22 cellular contexts compared by ENCODE assay signal in the genomic region with DNA sequence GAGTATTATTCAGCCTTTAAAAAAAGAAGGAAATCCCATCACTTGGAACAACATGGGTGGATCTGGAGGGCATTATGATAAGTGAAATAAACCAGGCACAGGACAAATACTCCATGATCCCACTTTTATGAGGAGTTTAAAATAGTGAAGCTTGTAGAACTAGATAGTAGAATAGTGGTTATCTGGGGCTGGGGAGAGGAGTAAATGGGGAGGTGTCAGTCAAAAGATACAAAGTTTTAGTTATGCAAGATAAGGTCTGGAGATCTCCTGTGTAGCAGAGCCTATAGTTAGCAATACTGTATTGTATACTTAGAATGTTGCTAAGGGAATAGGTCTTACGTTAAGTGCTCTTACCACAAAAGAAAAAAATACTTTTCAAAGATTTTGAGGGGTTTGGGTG.
DNase-seq lines count a peak whose midpoint lies in the region; ATAC-seq and TF ChIP-seq lines count a peak whose summit lies in the region.
"Had no signal": no experiment of that assay in that cellular context is flagged by ENCODE, and none has a peak within 500 bp of the region (broad histone marks: within the 10 kb centered on the region; RNA-seq: fewer than 3 reads in every experiment).

No MANE protein-coding gene starts in this region.

- H2BK20ac ChIP-seq in H9 (ENCODE audit: low read depth, low read length, poor library complexity, severe bottlenecking) = no peak overlapping the region

- no peaks in the 10 kb centered on the region for H3K27me3 Mint-ChIP-seq in H9 (ENCODE audit: low read depth)
- no peaks in the 10 kb centered on the region for H3K27me3 Mint-ChIP-seq in T-helper 17 cell
- H3K27me3 Mint-ChIP-seq in endothelial cell (ENCODE audit: unreplicated experiment) = peaks cover 2% of the 10 kb centered on the region
- H3K27me3 Mint-ChIP-seq in neural progenitor cell (ENCODE audit: insufficient read depth, low read depth) = no peaks in the 10 kb centered on the region
- H3K27me3 Mint-ChIP-seq: activated CD4-positive, alpha-beta T cell treated with anti-CD3 and anti-CD28 coated beads, Interleukin-2, amount 10 ng/mL, durations not matched to agents 24 days and 14 days; CD4-positive, CD25-positive, alpha-beta regulatory T cell; stimulated activated naive CD8-positive, alpha-beta T cell treated with anti-CD3 and anti-CD28 coated beads, Interleukin-15, Interleukin-2, amounts not matched to agents 100 ng/mL and 50 ng/mL, for 24 hours had no signal

- H4K8ac ChIP-seq in H9 (replicated peaks; ENCODE audit: insufficient read length, low read depth, low read length) = no peak overlapping the region

- H3K23me2 ChIP-seq in H9 (ENCODE audit: insufficient read length, low read depth, low read length, poor library complexity, severe bottlenecking) = no peaks in the 10 kb centered on the region

- no peak overlapping the region for H3K4ac ChIP-seq in H9 (ENCODE audit: low read depth, low read length)

- no peaks in the 10 kb centered on the region for H3K79me1 ChIP-seq in H9 (ENCODE audit: insufficient read depth, low read depth, low read length, poor library complexity, severe bottlenecking)

- H4K5ac ChIP-seq in H9 (ENCODE audit: insufficient read length, low read depth, low read length) = no peak overlapping the region

- H3K27me3 ChIP-seq in H9 (ENCODE audit: insufficient read depth, low read length) = no peaks in the 10 kb centered on the region
- H3K27me3 ChIP-seq in neural progenitor cell = no peaks in the 10 kb centered on the region

- H4K20me1 ChIP-seq in H9 (ENCODE audit: control insufficient read depth, insufficient read depth, insufficient read length) (no peaks in the 10 kb centered on the region), neural progenitor cell (ENCODE audit: low read depth) (peaks cover 4% of the 10 kb centered on the region)

- H3K79me2 ChIP-seq in H9 (ENCODE audit: insufficient read depth, low read length) = no peaks in the 10 kb centered on the region
- no peaks in the 10 kb centered on the region for H3K79me2 ChIP-seq in neural progenitor cell (ENCODE audit: low read depth)

- no peak overlapping the region for H3K14ac ChIP-seq in H9 (ENCODE audit: insufficient read depth, low read length)

- H3K36me3 Mint-ChIP-seq in H9 (ENCODE audit: insufficient read depth in 1 of 3, low read depth in 3 of 3) (peaks cover 2 to 12% (median 11%) of the 10 kb centered on the region in 3 experiments; a peak in 4 of 7 replicates), T-helper 17 cell (ENCODE audit: low read depth) (peaks cover 6% of the 10 kb centered on the region), endothelial cell (ENCODE audit: low read depth, unreplicated experiment) (peaks cover 4% of the 10 kb centered on the region), neural progenitor cell (peaks cover 16% of the 10 kb centered on the region)

- H3K4me1 ChIP-seq in H9 (ENCODE audit: insufficient read depth, low read length) (peaks cover 5% of the 10 kb centered on the region; the same call in 1 of the 2 replicates), neural progenitor cell (peaks cover 32% of the 10 kb centered on the region)
- H3K4me1 ChIP-seq: prostate gland had no signal

- no peak overlapping the region for H3K4me3 ChIP-seq in neural progenitor cell
- H3K4me3 ChIP-seq: prostate gland, thoracic aorta had no signal

- no peaks in the 10 kb centered on the region for H3K9me3 Mint-ChIP-seq in H9
- H3K9me3 Mint-ChIP-seq in endothelial cell (ENCODE audit: unreplicated experiment) = no peaks in the 10 kb centered on the region
- no peaks in the 10 kb centered on the region for H3K9me3 Mint-ChIP-seq in neural progenitor cell
- H3K9me3 Mint-ChIP-seq: activated CD4-positive, alpha-beta T cell treated with anti-CD3 and anti-CD28 coated beads, Interleukin-2, amount 10 ng/mL, durations not matched to agents 24 days and 14 days; activated T-cell treated with anti-CD3 and anti-CD28 coated beads, Interleukin-2, amount 50 U/mL, for 4 hours; CD4-positive, CD25-positive, alpha-beta regulatory T cell; stimulated activated naive CD8-positive, alpha-beta T cell treated with anti-CD3 and anti-CD28 coated beads, Interleukin-15, Interleukin-2, amounts not matched to agents 100 ng/mL and 50 ng/mL, for 24 hours had no signal

- no peak overlapping the region for H3K18ac ChIP-seq in H9 (ENCODE audit: insufficient read length, low read depth, low read length)

- H3K27ac Mint-ChIP-seq in H9 (peak overlapping the region in 2 of 3 experiments; percentile 37 to 52; a peak in 2 of 7 replicates), T-helper 17 cell (peak overlapping the region; percentile 51), endothelial cell (ENCODE audit: unreplicated experiment) (peak overlapping the region; percentile 26), neural progenitor cell (peak overlapping the region; percentile 98)
- H3K27ac Mint-ChIP-seq: activated CD4-positive, alpha-beta T cell treated with anti-CD3 and anti-CD28 coated beads, Interleukin-2, amount 10 ng/mL, durations not matched to agents 24 days and 14 days; stimulated activated naive CD8-positive, alpha-beta T cell treated with anti-CD3 and anti-CD28 coated beads, Interleukin-15, Interleukin-2, amounts not matched to agents 100 ng/mL and 50 ng/mL, for 24 hours had no signal

- H2BK5ac ChIP-seq in H9 (ENCODE audit: insufficient read length, low read length) = no peak overlapping the region

- H3K36me3 ChIP-seq in neural progenitor cell = peaks cover 4% of the 10 kb centered on the region
- H3K36me3 ChIP-seq: prostate gland, thoracic aorta, WERI-Rb-1 had no signal

- H2AFZ ChIP-seq in H9 (ENCODE audit: low read length) (no peak overlapping the region), neural progenitor cell (replicated peaks) (no peak overlapping the region)

- no peak overlapping the region for H2BK12ac ChIP-seq in H9 (ENCODE audit: insufficient read length, low read depth, low read length)

- H3K27ac ChIP-seq in H9 (ENCODE audit: insufficient read length, low read depth, low read length) (no peak overlapping the region), neural progenitor cell (peak overlapping the region; percentile 23)
- H3K27ac ChIP-seq: prostate gland, thoracic aorta, WERI-Rb-1 had no signal

- H3K4me2 ChIP-seq in H9 (ENCODE audit: insufficient read depth, insufficient read length, low read length) (no peak overlapping the region), neural progenitor cell (no peak overlapping the region)

- DNase-seq in H9 = no peak
- no peak for DNase-seq in T-helper 17 cell
- no peak for DNase-seq in endothelial cell (ENCODE audit: low spot score)
- DNase-seq in neural progenitor cell (ENCODE audit: low spot score) = no peak
- DNase-seq in stimulated activated CD4-positive, alpha-beta T cell treated with anti-CD3 and anti-CD28 coated beads, Interleukin-12 subunit alpha, Interleukin-12 subunit beta, amount 100 ng/mL, for 4 hours = no peak
- no peak for DNase-seq in cerebellar nuclear complex (lab: John Stamatoyannopoulos, UW)
- no peak for DNase-seq in ecto neural progenitor cell (ENCODE audit: low spot score)
- DNase-seq in posterior vena cava (ENCODE audit: low spot score) = no peak
- DNase-seq: activated CD4-positive, alpha-beta T cell treated with anti-CD3 and anti-CD28 coated beads, Interleukin-2, amount 10 ng/mL, durations not matched to agents 24 days and 14 days; activated T-cell treated with anti-CD3 and anti-CD28 coated beads, Interleukin-2, amount 50 U/mL, for 4 hours; amniotic stem cell; CD4-positive, CD25-positive, alpha-beta regulatory T cell; cortex of kidney; islet precursor cell; NCI-H1436; NCI-H2107; NCI-H446; NCI-H82; WERI-Rb-1 had no signal

- H2BK15ac ChIP-seq in H9 (ENCODE audit: low read depth, low read length) = no peak overlapping the region

- no peak overlapping the region for H2AK5ac ChIP-seq in H9 (ENCODE audit: insufficient read length, low read length)

- H3K9me3 ChIP-seq in H9 (ENCODE audit: control insufficient read depth, low read depth, low read length) (no peaks in the 10 kb centered on the region), T-helper 17 cell (ENCODE audit: control insufficient read depth, low read length, poor library complexity, severe bottlenecking) (no peaks in the 10 kb centered on the region), neural progenitor cell (ENCODE audit: low read depth) (no peaks in the 10 kb centered on the region)
- H3K9me3 ChIP-seq: prostate gland, thoracic aorta had no signal

- H3K23ac ChIP-seq in H9 (ENCODE audit: insufficient read length, low read depth, low read length) = no peak overlapping the region

- H3K56ac ChIP-seq in H9 (ENCODE audit: insufficient read length, low read depth, low read length) = no peak overlapping the region

- H3K4me1 Mint-ChIP-seq in H9 (peaks cover 9 to 21% of the 10 kb centered on the region in 2 experiments), T-helper 17 cell (peaks cover 32% of the 10 kb centered on the region), endothelial cell (ENCODE audit: unreplicated experiment) (peaks cover 18% of the 10 kb centered on the region), neural progenitor cell (peaks cover 35% of the 10 kb centered on the region)

- H3F3A ChIP-seq in neural progenitor cell (ENCODE audit: low read depth) = peaks cover 7% of the 10 kb centered on the region

- H3T11ph ChIP-seq in H9 (ENCODE audit: low read length) = no peak overlapping the region

- H3K4me3 Mint-ChIP-seq in H9 (no peak overlapping the region), T-helper 17 cell (no peak overlapping the region), endothelial cell (ENCODE audit: unreplicated experiment) (peak overlapping the region; percentile 32), neural progenitor cell (no peak overlapping the region)
- H3K4me3 Mint-ChIP-seq: activated CD4-positive, alpha-beta T cell treated with anti-CD3 and anti-CD28 coated beads, Interleukin-2, amount 10 ng/mL, durations not matched to agents 24 days and 14 days; activated T-cell treated with anti-CD3 and anti-CD28 coated beads, Interleukin-2, amount 50 U/mL, for 4 hours; CD4-positive, CD25-positive, alpha-beta regulatory T cell; stimulated activated naive CD8-positive, alpha-beta T cell treated with anti-CD3 and anti-CD28 coated beads, Interleukin-15, Interleukin-2, amounts not matched to agents 100 ng/mL and 50 ng/mL, for 24 hours had no signal

- H2BK120ac ChIP-seq in H9 (ENCODE audit: low read depth, low read length, poor library complexity, severe bottlenecking) = no peak overlapping the region

- H3K9ac ChIP-seq in H9 (ENCODE audit: extremely low read depth, insufficient read length, low read length) = no peak overlapping the region
- H3K9ac ChIP-seq in neural progenitor cell = no peak overlapping the region

- intact Hi-C loops in posterior vena cava (cut with DNase I) = no loop called here

- ATAC-seq in T-helper 17 cell = no peak
- ATAC-seq: activated T-cell treated with anti-CD3 and anti-CD28 coated beads, Interleukin-2, amount 50 U/mL, for 4 hours had no signal

- no CpG with 5 or more reads among the region's 1 CpG for WGBS in H9 (ENCODE audit: extremely low coverage, insufficient read length, low lambda C conversion rate)

- TF ChIP-seq CTCF in H9 (conservative IDR thresholded peaks at IDR 0.05) (no peak), endothelial cell (IDR thresholded peaks at IDR 0.05; ENCODE audit: unreplicated experiment) (no peak), neural progenitor cell (IDR thresholded peaks at IDR 0.05) (no peak)

- H4K91ac ChIP-seq in H9 (ENCODE audit: insufficient read length, low read depth, low read length) = no peak overlapping the region

Comparison
In these comparisons a context has a peak if more than half of its experiments do, and no peak if none do; other contexts are left out.
1. H3K27ac Mint-ChIP-seq: peak in every context shown above with its lines; median percentile 98 in neural progenitor cell; 51 in T-helper 17 cell; 44 in H9; 26 in endothelial cell.